18 cellular contexts compared by ENCODE assay signal in the genomic region with DNA sequence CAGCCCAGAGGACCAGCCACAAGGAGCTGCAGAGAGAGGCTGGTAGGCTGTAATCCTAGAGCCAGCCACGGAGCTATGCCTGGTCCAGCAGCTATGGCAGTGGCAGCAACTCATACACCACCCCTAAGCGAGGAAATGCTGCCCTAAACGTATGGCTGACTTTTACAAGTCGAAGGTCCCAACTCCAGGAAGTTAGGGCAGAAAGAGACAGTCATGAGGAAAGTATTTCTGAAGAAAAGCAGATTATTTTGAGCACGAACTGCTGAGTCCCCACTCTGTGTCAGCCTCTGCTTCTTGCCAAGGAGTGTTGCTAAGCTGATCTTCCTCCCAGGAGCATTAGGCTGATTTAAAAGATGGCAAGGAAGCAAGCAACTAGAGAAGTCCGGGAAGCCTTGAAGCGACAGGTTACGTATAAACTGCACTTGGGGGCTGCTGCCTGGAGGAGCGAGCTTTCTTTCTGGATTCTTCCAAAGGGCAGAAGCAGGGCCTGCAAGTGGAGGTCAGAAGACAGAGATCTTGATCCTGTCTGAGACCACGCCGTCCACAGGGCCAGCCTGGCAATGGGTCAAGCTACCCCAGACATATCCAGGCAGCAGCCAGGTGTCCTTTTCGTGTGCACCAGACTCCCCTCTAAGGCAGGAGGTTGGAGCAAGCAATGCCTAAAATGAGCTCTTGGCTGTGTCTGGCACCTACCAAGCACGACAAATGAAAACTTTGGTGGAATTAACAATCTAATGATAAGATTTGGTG. TPM values are rescaled to one million over a fixed set of nuclear protein-coding genes. Genes with fewer than 3 reads are reported as not detected.
DNase-seq lines count a peak whose midpoint lies in the region; ATAC-seq and TF ChIP-seq lines count a peak whose summit lies in the region.
"Had no signal": no experiment of that assay in that cellular context is flagged by ENCODE, and none has a peak within 500 bp of the region (broad histone marks: within the 10 kb centered on the region; RNA-seq: fewer than 3 reads in every experiment).

No MANE protein-coding gene starts in this region.

- 0 out of 2 replicates have a peak, but pooled peaks cover 4% of the 10 kb centered on the region for H3K36me3 Mint-ChIP-seq in HFFc6 (ENCODE audit: low read depth)
- no peaks in the 10 kb centered on the region for H3K36me3 Mint-ChIP-seq in effector memory CD8-positive, alpha-beta T cell (ENCODE audit: insufficient read depth)
- H3K36me3 Mint-ChIP-seq in activated CD4-positive, alpha-beta T cell treated with anti-CD3 and anti-CD28 coated beads for 36 hours (ENCODE audit: low read depth) = no peaks in the 10 kb centered on the region

- TF ChIP-seq CTCF in AG09309 (IDR thresholded peaks at IDR 0.05; ENCODE audit: control insufficient read depth, insufficient read depth, low read depth, low read length, missing control alignments) = no peak
- no peak for TF ChIP-seq CTCF in HFFc6 (IDR thresholded peaks at IDR 0.05)
- TF ChIP-seq CTCF in astrocyte of the spinal cord (IDR thresholded peaks at IDR 0.05; ENCODE audit: low read depth, low read length) = no peak

- in situ Hi-C loops in astrocyte of the spinal cord (cut with HindIII; ENCODE audit: low sequenced_read_pairs) = no loop called here

- no peak overlapping the region for H3K4me3 ChIP-seq in AG09309 (ENCODE audit: control insufficient read depth, low read depth, low read length)
- no peak overlapping the region for H3K4me3 ChIP-seq in astrocyte of the spinal cord (ENCODE audit: low read depth, low read length)
- H3K4me3 ChIP-seq: left lung had no signal

- DNase-seq in AG09309 (ENCODE audit: low read depth) (peak; percentile 20), HFFc6 (peak; percentile 48), astrocyte of the spinal cord (ENCODE audit: low read depth, low spot score) (peak; percentile 37), hepatic stellate cell (ENCODE audit: low spot score) (peak; percentile 17)
- DNase-seq in effector memory CD8-positive, alpha-beta T cell = no peak
- DNase-seq in activated CD4-positive, alpha-beta T cell treated with anti-CD3 and anti-CD28 coated beads for 36 hours = no peak
- DNase-seq: activated CD8-positive, alpha-beta memory T cell treated with anti-CD3 and anti-CD28 coated beads, Interleukin-2, amount 50 U/mL, for 48 hours; activated effector memory CD4-positive, alpha-beta T cell treated with anti-CD3 and anti-CD28 coated beads, Interleukin-2, amount 50 U/mL, for 16 hours; AML-193; Karpas-422; left lung; NCI-H1105; NCI-H2107; NCI-H69; OCI-M1 had no signal

- POLR2A ChIA-PET in activated CD4-positive, alpha-beta T cell treated with anti-CD3 and anti-CD28 coated beads for 36 hours (lab: Charles Lee) = no interaction called here

- H3K27me3 Mint-ChIP-seq in HFFc6 (ENCODE audit: insufficient read depth) = peaks cover 21% of the 10 kb centered on the region
- H3K27me3 Mint-ChIP-seq in effector memory CD8-positive, alpha-beta T cell = peaks cover 12 to 17% of the 10 kb centered on the region in 2 donors
- H3K27me3 Mint-ChIP-seq in activated CD4-positive, alpha-beta T cell treated with anti-CD3 and anti-CD28 coated beads for 36 hours = no peaks in the 10 kb centered on the region
- H3K27me3 Mint-ChIP-seq: stimulated activated naive CD8-positive, alpha-beta T cell treated with anti-CD3 and anti-CD28 coated beads, Interleukin-15, Interleukin-2, amounts not matched to agents 100 ng/mL and 50 ng/mL, for 24 hours had no signal

- H3K4me3 Mint-ChIP-seq in HFFc6 = no peak overlapping the region
- H3K4me3 Mint-ChIP-seq in effector memory CD8-positive, alpha-beta T cell = no peak overlapping the region
- no peak overlapping the region for H3K4me3 Mint-ChIP-seq in activated CD4-positive, alpha-beta T cell treated with anti-CD3 and anti-CD28 coated beads for 36 hours
- H3K4me3 Mint-ChIP-seq: stimulated activated naive CD8-positive, alpha-beta T cell treated with anti-CD3 and anti-CD28 coated beads, Interleukin-15, Interleukin-2, amounts not matched to agents 100 ng/mL and 50 ng/mL, for 24 hours had no signal

- H3K27ac Mint-ChIP-seq in HFFc6 = no peak overlapping the region
- H3K27ac Mint-ChIP-seq in effector memory CD8-positive, alpha-beta T cell = peak overlapping the region in 1 of 2 donors; percentile 47
- H3K27ac Mint-ChIP-seq in activated CD4-positive, alpha-beta T cell treated with anti-CD3 and anti-CD28 coated beads for 36 hours = no peak overlapping the region
- H3K27ac Mint-ChIP-seq: stimulated activated naive CD8-positive, alpha-beta T cell treated with anti-CD3 and anti-CD28 coated beads, Interleukin-15, Interleukin-2, amounts not matched to agents 100 ng/mL and 50 ng/mL, for 24 hours had no signal

- no peaks in the 10 kb centered on the region; the same call in 1 of the 2 replicates for H3K9me3 Mint-ChIP-seq in HFFc6
- H3K9me3 Mint-ChIP-seq in effector memory CD8-positive, alpha-beta T cell = no peaks in the 10 kb centered on the region
- no peaks in the 10 kb centered on the region for H3K9me3 Mint-ChIP-seq in activated CD4-positive, alpha-beta T cell treated with anti-CD3 and anti-CD28 coated beads for 36 hours (ENCODE audit: low read depth)
- H3K9me3 Mint-ChIP-seq: stimulated activated naive CD8-positive, alpha-beta T cell treated with anti-CD3 and anti-CD28 coated beads, Interleukin-15, Interleukin-2, amounts not matched to agents 100 ng/mL and 50 ng/mL, for 24 hours had no signal

- peaks cover 14% of the 10 kb centered on the region for H3K4me1 Mint-ChIP-seq in HFFc6 (ENCODE audit: low read depth)
- H3K4me1 Mint-ChIP-seq in effector memory CD8-positive, alpha-beta T cell (ENCODE audit: low read depth in 2 of 2) = peaks cover 0 to 3% of the 10 kb centered on the region in 2 donors
- H3K4me1 Mint-ChIP-seq in activated CD4-positive, alpha-beta T cell treated with anti-CD3 and anti-CD28 coated beads for 36 hours = no peaks in the 10 kb centered on the region

- no peak for ATAC-seq in HG02840 (IDR thresholded peaks at IDR 0.05; ENCODE audit: low FRiP score, unreplicated experiment)
- no peak for ATAC-seq in effector memory CD8-positive, alpha-beta T cell (replicated peaks)
- ATAC-seq in activated CD4-positive, alpha-beta T cell treated with anti-CD3 and anti-CD28 coated beads for 36 hours = no peak
- no peak for ATAC-seq in HG03095 (IDR thresholded peaks at IDR 0.05; ENCODE audit: unreplicated experiment)
- ATAC-seq: left lung had no signal

- CTCF ChIA-PET in activated CD4-positive, alpha-beta T cell treated with anti-CD3 and anti-CD28 coated beads for 36 hours (lab: Charles Lee) = interaction anchor here (0.6 kb wide), 3 partner anchors 23 to 670 kb away, joined by 3 read pairs; no protein-coding TSS in a partner anchor

- intact Hi-C loops in activated CD4-positive, alpha-beta T cell treated with anti-CD3 and anti-CD28 coated beads for 36 hours (cut with DNase I, micrococcal nuclease) = no loop called here

RNA-seq across cellular contexts. Expression of gene PLXNA4, which starts 39.4 kb away (rescaled TPM):
- under 1 TPM in 4 of 6 experiments, not detected in 2; 0.02 to 0.14 (median 0.05) TPM for total RNA-seq in HFFc6 (2021; fragmentation: NEBNext Ultra II Directional; extraction: Animal tissue kit (Norgen Biotek cat#: 25700))
- under 1 TPM; 0.07 to 0.09 TPM for total RNA-seq in activated CD4-positive, alpha-beta T cell treated with anti-CD3 and anti-CD28 coated beads for 36 hours

Comparison
In these comparisons a context has a peak if more than half of its experiments do, and no peak if none do; other contexts are left out.
1. DNase-seq: peak in AG09309 (single experiment), HFFc6 (single experiment), astrocyte of the spinal cord (single experiment) and hepatic stellate cell (single experiment); none in effector memory CD8-positive, alpha-beta T cell (0 of 3) and activated CD4-positive, alpha-beta T cell treated with anti-CD3 and anti-CD28 coated beads for 36 hours (single experiment).